In genomic region chr2:98444436-98445166, GRCh38 we compare ENCODE assay signal across 1 cellular context.
A peak's percentile ranks its signal among the peaks of the same experiment; 100 is the strongest.
TF ChIP-seq lines count a peak whose summit lies in the region.

TSS of gene INPP4A (plus strand) at chr2:98444858. CDS start at chr2:98520049, 75,191 bp downstream.

TF ChIP-seq in GM12878, 131 proteins besides CTCF, POLR2A, EP300 and RAD21 (continued from another document):
- TF ChIP-seq PRDM15 (CRISPR knock-in tag; IDR thresholded peaks at IDR 0.05), result no peak
- 0 out of 2 replicates have a peak, but pooled peaks have one; percentile 37 for TF ChIP-seq TCF3 (IDR thresholded peaks at IDR 0.05; ENCODE audit: borderline replicate concordance, insufficient read depth, low read depth, low read length)
- TF ChIP-seq MTA2 (IDR thresholded peaks at IDR 0.05; ENCODE audit: low read depth), result 0 out of 2 replicates have a peak, but pooled peaks have one; percentile 33
- peak; percentile 64 for TF ChIP-seq MXI1 (IDR thresholded peaks at IDR 0.05; ENCODE audit: low read depth, low read length)
- no peak for TF ChIP-seq ZNF217 (IDR thresholded peaks at IDR 0.05)
- TF ChIP-seq ATF7 (IDR thresholded peaks at IDR 0.05; ENCODE audit: low read depth), result no peak
- TF ChIP-seq HCFC1 (IDR thresholded peaks at IDR 0.05; ENCODE audit: low read length), result no peak
- no peak for TF ChIP-seq SRF (IDR thresholded peaks at IDR 0.05; ENCODE audit: low read depth in 2 of 2, low read length in 2 of 2)
- peak; percentile 81 for TF ChIP-seq SMARCA5 (IDR thresholded peaks at IDR 0.05)
- TF ChIP-seq NBN (IDR thresholded peaks at IDR 0.05), result peak; percentile 44; the same call in 1 of the 2 replicates
- peak; percentile 47; the same call in 1 of the 2 replicates for TF ChIP-seq POLR2AphosphoS5 (IDR thresholded peaks at IDR 0.05; ENCODE audit: low read length)
- 0 out of 2 replicates have a peak, but pooled peaks have one; percentile 56 for TF ChIP-seq NR2F1 (conservative IDR thresholded peaks at IDR 0.05)
- TF ChIP-seq NKRF (conservative IDR thresholded peaks at IDR 0.05), result no peak; the same call in 1 of the 2 replicates
- 0 out of 2 replicates have a peak, but pooled peaks have one; percentile 46 for TF ChIP-seq DPF2 (IDR thresholded peaks at IDR 0.05)
- TF ChIP-seq ZBTB40 (IDR thresholded peaks at IDR 0.05; ENCODE audit: borderline replicate concordance), result no peak
- TF ChIP-seq RELB (IDR thresholded peaks at IDR 0.05; ENCODE audit: low read depth), result peak; percentile 44
- 0 out of 2 replicates have a peak, but pooled peaks have one; percentile 48 for TF ChIP-seq RB1 (IDR thresholded peaks at IDR 0.05; ENCODE audit: borderline replicate concordance)
- peak; percentile 56 for TF ChIP-seq NRF1 (conservative IDR thresholded peaks at IDR 0.05; ENCODE audit: low read depth, low read length)
- TF ChIP-seq YY1 (IDR thresholded peaks at IDR 0.05; ENCODE audit: low read depth, low read length), result 0 out of 2 replicates have a peak, but pooled peaks have one; percentile 25
- peak; percentile 57; the same call in 1 of the 2 replicates for TF ChIP-seq LARP7 (IDR thresholded peaks at IDR 0.05)
- peak; percentile 61; the same call in 1 of the 2 replicates for TF ChIP-seq TAF1 (IDR thresholded peaks at IDR 0.05; ENCODE audit: borderline replicate concordance, low read depth, low read length)
- TF ChIP-seq IKZF1 (conservative IDR thresholded peaks at IDR 0.05), result peak; percentile 69
- TF ChIP-seq SIX5 (IDR thresholded peaks at IDR 0.05; ENCODE audit: low read depth, low read length, severe bottlenecking), result no peak
- no peak for TF ChIP-seq PML (IDR thresholded peaks at IDR 0.05; ENCODE audit: low read length)
- no peak for TF ChIP-seq ZZZ3 (IDR thresholded peaks at IDR 0.05; ENCODE audit: control insufficient read depth, insufficient read length, low read depth)
- no peak for TF ChIP-seq RAD51 (IDR thresholded peaks at IDR 0.05)
- TF ChIP-seq JUND (IDR thresholded peaks at IDR 0.05; ENCODE audit: low read depth, low read length), result no peak
- peak; percentile 63 for TF ChIP-seq ZNF687 (IDR thresholded peaks at IDR 0.05)
- TF ChIP-seq TCF12 (IDR thresholded peaks at IDR 0.05; ENCODE audit: low read depth, low read length), result no peak
- TF ChIP-seq BHLHE40 (IDR thresholded peaks at IDR 0.05; ENCODE audit: borderline replicate concordance in 1 of 2, low read depth in 2 of 2, low read length in 1 of 2), result peak in 1 of 2 experiments; percentile 56; a peak in 2 of 4 replicates
- 0 out of 2 replicates have a peak, but pooled peaks have one; percentile 58 for TF ChIP-seq POLR2AphosphoS2 (IDR thresholded peaks at IDR 0.05; ENCODE audit: low read depth, low read length)
- TF ChIP-seq NR2C1 (IDR thresholded peaks at IDR 0.05), result no peak
- TF ChIP-seq IKZF2 (IDR thresholded peaks at IDR 0.05), result peak; percentile 36 to 45; a peak in 2 of 4 replicates
